Comparison of ENCODE assay signal across 13 cellular contexts in the genomic region with DNA sequence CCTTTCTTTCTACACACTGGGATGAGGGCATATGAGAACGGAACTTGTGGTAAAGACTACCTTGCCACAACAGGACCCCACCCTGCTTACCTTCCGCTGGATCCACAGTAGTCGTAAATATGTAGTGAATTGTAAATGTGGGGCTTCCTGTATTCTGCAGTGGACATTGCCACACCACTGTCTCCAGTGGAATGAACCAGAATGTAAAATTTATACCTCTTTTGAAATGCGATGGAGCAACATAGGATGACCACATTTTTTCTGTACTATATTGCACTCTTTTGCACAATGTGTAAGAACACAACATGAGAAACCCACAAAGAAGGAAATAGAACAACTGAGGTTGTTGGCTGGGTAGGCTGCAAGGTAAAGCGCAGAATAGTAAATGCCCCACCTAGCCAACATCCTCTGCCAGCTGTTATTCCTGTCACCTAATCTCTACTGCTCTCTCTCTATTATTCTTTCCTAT. TPM values are rescaled to one million over a fixed set of nuclear protein-coding genes. Genes with fewer than 3 reads are reported as not detected.
DNase-seq lines count a peak whose midpoint lies in the region; ATAC-seq and TF ChIP-seq lines count a peak whose summit lies in the region.
"Had no signal": no experiment of that assay in that cellular context is flagged by ENCODE, and none has a peak within 500 bp of the region (broad histone marks: within the 10 kb centered on the region; RNA-seq: fewer than 3 reads in every experiment).

No MANE protein-coding gene starts in this region.

- peak overlapping the region; percentile 14 for H3K27ac Mint-ChIP-seq in central memory CD8-positive, alpha-beta T cell (ENCODE audit: low read depth)
- peak overlapping the region; percentile 79 for H3K27ac Mint-ChIP-seq in stimulated activated naive CD8-positive, alpha-beta T cell treated with anti-CD3 and anti-CD28 coated beads, Interleukin-15, Interleukin-2, amounts not matched to agents 100 ng/mL and 50 ng/mL, for 24 hours
- no peak overlapping the region for H3K27ac Mint-ChIP-seq in neural progenitor cell
- H3K27ac Mint-ChIP-seq: mesothelial cell of epicardium, WTC11 had no signal

- H4K20me1 ChIP-seq in neural progenitor cell (ENCODE audit: low read depth): no peaks in the 10 kb centered on the region

- H2AFZ ChIP-seq in neural progenitor cell (replicated peaks): no peak overlapping the region

- H3K9ac ChIP-seq in neural progenitor cell: no peak overlapping the region

- no peaks in the 10 kb centered on the region for H3K36me3 ChIP-seq in neural progenitor cell
- H3K36me3 ChIP-seq: stomach had no signal

- H3K4me3 Mint-ChIP-seq in central memory CD8-positive, alpha-beta T cell: peak overlapping the region; percentile 71
- H3K4me3 Mint-ChIP-seq in stimulated activated naive CD8-positive, alpha-beta T cell treated with anti-CD3 and anti-CD28 coated beads, Interleukin-15, Interleukin-2, amounts not matched to agents 100 ng/mL and 50 ng/mL, for 24 hours: peak overlapping the region; percentile 72
- H3K4me3 Mint-ChIP-seq in neural progenitor cell: no peak overlapping the region
- H3K4me3 Mint-ChIP-seq: mesothelial cell of epicardium, WTC11 had no signal

- H3K27me3 ChIP-seq in neural progenitor cell: no peaks in the 10 kb centered on the region
- H3K27me3 ChIP-seq: stomach had no signal

- H3K4me1 ChIP-seq in neural progenitor cell: no peaks in the 10 kb centered on the region

- no peaks in the 10 kb centered on the region for H3K9me3 Mint-ChIP-seq in central memory CD8-positive, alpha-beta T cell
- peaks cover 9% of the 10 kb centered on the region for H3K9me3 Mint-ChIP-seq in stimulated activated naive CD8-positive, alpha-beta T cell treated with anti-CD3 and anti-CD28 coated beads, Interleukin-15, Interleukin-2, amounts not matched to agents 100 ng/mL and 50 ng/mL, for 24 hours
- H3K9me3 Mint-ChIP-seq in neural progenitor cell: peaks cover 3% of the 10 kb centered on the region

- H3K4me3 ChIP-seq in neural progenitor cell: no peak overlapping the region
- H3K4me3 ChIP-seq: stomach had no signal

- no peaks in the 10 kb centered on the region for H3K27me3 Mint-ChIP-seq in central memory CD8-positive, alpha-beta T cell
- no peaks in the 10 kb centered on the region for H3K27me3 Mint-ChIP-seq in stimulated activated naive CD8-positive, alpha-beta T cell treated with anti-CD3 and anti-CD28 coated beads, Interleukin-15, Interleukin-2, amounts not matched to agents 100 ng/mL and 50 ng/mL, for 24 hours
- no peaks in the 10 kb centered on the region for H3K27me3 Mint-ChIP-seq in neural progenitor cell (ENCODE audit: insufficient read depth, low read depth)

- peaks cover 90% of the 10 kb centered on the region for H3K4me1 Mint-ChIP-seq in central memory CD8-positive, alpha-beta T cell
- peaks cover 87% of the 10 kb centered on the region for H3K4me1 Mint-ChIP-seq in stimulated activated naive CD8-positive, alpha-beta T cell treated with anti-CD3 and anti-CD28 coated beads, Interleukin-15, Interleukin-2, amounts not matched to agents 100 ng/mL and 50 ng/mL, for 24 hours (ENCODE audit: low read depth)
- H3K4me1 Mint-ChIP-seq in neural progenitor cell: no peaks in the 10 kb centered on the region
- H3K4me1 Mint-ChIP-seq: mesothelial cell of epicardium had no signal

- H3K9me3 ChIP-seq in neural progenitor cell (ENCODE audit: low read depth): no peaks in the 10 kb centered on the region
- H3K9me3 ChIP-seq: stomach had no signal

- DNase-seq in activated effector memory CD4-positive, alpha-beta T cell treated with Interleukin-2 at 50 U/mL for 16 hours: peak; percentile 54
- DNase-seq in activated effector memory CD4-positive, alpha-beta T cell treated with anti-CD3 and anti-CD28 coated beads, Interleukin-2, amount 50 U/mL, for 16 hours: no peak
- DNase-seq in SKM-1 (lab: John Stamatoyannopoulos, UW; ENCODE audit: unreplicated experiment) (peak; percentile 97), neural progenitor cell (ENCODE audit: low spot score) (no peak)
- peak in 1 of 2 donors; percentile 48 for DNase-seq in central memory CD8-positive, alpha-beta T cell (ENCODE audit: low spot score in 2 of 2)
- DNase-seq: IMR-90, NCI-H524 treated with DMSO at 0.1 percent for 48 hours, stomach had no signal

- no peak overlapping the region for H3K4me2 ChIP-seq in neural progenitor cell

- no peak for TF ChIP-seq CTCF in neural progenitor cell (IDR thresholded peaks at IDR 0.05)

- ATAC-seq in central memory CD8-positive, alpha-beta T cell (replicated peaks; ENCODE audit: extremely low read depth, poor library complexity, severe bottlenecking): peak; percentile 74
- ATAC-seq in GM21619 (IDR thresholded peaks at IDR 0.05; ENCODE audit: unreplicated experiment) (no peak), GM21526 (IDR thresholded peaks at IDR 0.05; ENCODE audit: low FRiP score, unreplicated experiment) (no peak)
- ATAC-seq: WTC11 had no signal

- H3F3A ChIP-seq in neural progenitor cell (ENCODE audit: low read depth): no peaks in the 10 kb centered on the region

- peaks cover 17% of the 10 kb centered on the region for H3K36me3 Mint-ChIP-seq in central memory CD8-positive, alpha-beta T cell (ENCODE audit: insufficient read depth)
- H3K36me3 Mint-ChIP-seq in stimulated activated naive CD8-positive, alpha-beta T cell treated with anti-CD3 and anti-CD28 coated beads, Interleukin-15, Interleukin-2, amounts not matched to agents 100 ng/mL and 50 ng/mL, for 24 hours (ENCODE audit: low read depth): peaks cover 4% of the 10 kb centered on the region
- peaks cover 2% of the 10 kb centered on the region for H3K36me3 Mint-ChIP-seq in neural progenitor cell
- H3K36me3 Mint-ChIP-seq: mesothelial cell of epicardium, WTC11 had no signal

- H3K79me2 ChIP-seq in neural progenitor cell (ENCODE audit: low read depth): no peaks in the 10 kb centered on the region

- no peak overlapping the region for H3K27ac ChIP-seq in neural progenitor cell

RNA-seq across cellular contexts. Expression of gene RIPOR2, which starts 16.1 kb away (rescaled TPM):
- total RNA-seq in neural progenitor cell (ENCODE audit: low replicate concordance): 0.26 and 1.1 TPM in 2 replicates

Comparison
In these comparisons a context has a peak if more than half of its experiments do, and no peak if none do; other contexts are left out.
1. DNase-seq: peak in activated effector memory CD4-positive, alpha-beta T cell treated with Interleukin-2 at 50 U/mL for 16 hours (single experiment) and SKM-1 (single experiment); none in activated effector memory CD4-positive, alpha-beta T cell treated with anti-CD3 and anti-CD28 coated beads, Interleukin-2, amount 50 U/mL, for 16 hours (single experiment) and neural progenitor cell (single experiment).